In genomic region chr4:113125418-113125817, GRCh38 we compare ENCODE assay signal across 25 cellular contexts.
"Had no signal": no experiment of that assay in that cellular context is flagged by ENCODE, and none has a peak within 500 bp of the region (broad histone marks: within the 10 kb centered on the region; RNA-seq: fewer than 3 reads in every experiment).

No MANE protein-coding gene starts in this region.

- H3K4me3 ChIP-seq: left lung, mucosa of descending colon, right lobe of liver, suprapubic skin, transverse colon, upper lobe of right lung, uterus had no signal

- H3K27me3 ChIP-seq: left lung, neutrophil, right lobe of liver, suprapubic skin, transverse colon, upper lobe of right lung, uterus had no signal

- H3K27ac Mint-ChIP-seq: effector memory CD8-positive, alpha-beta T cell; mesothelial cell of epicardium; naive B cell; natural killer cell treated with Interleukin-12 subunit alpha and Interleukin-12 subunit beta and Interleukin-15 and Interleukin-18, amount 100 ng/mL, for 72 hours; progenitor cell of endocrine pancreas; stimulated activated naive CD8-positive, alpha-beta T cell treated with anti-CD3 and anti-CD28 coated beads, Interleukin-15, amount 100 ng/mL, for 72 hours had no signal

- H3K36me3 ChIP-seq: left lung, neutrophil, right lobe of liver, suprapubic skin, transverse colon, upper lobe of right lung, uterus had no signal

- H3K27ac ChIP-seq: left lung, neutrophil, parathyroid adenoma, right lobe of liver, suprapubic skin, transverse colon, upper lobe of right lung, uterus had no signal

- H3K36me3 Mint-ChIP-seq: mesothelial cell of epicardium; naive B cell; natural killer cell treated with Interleukin-12 subunit alpha and Interleukin-12 subunit beta and Interleukin-15 and Interleukin-18, amount 100 ng/mL, for 72 hours had no signal

- H3K27me3 Mint-ChIP-seq: effector memory CD8-positive, alpha-beta T cell; naive B cell; progenitor cell of endocrine pancreas; stimulated activated naive CD8-positive, alpha-beta T cell treated with anti-CD3 and anti-CD28 coated beads, Interleukin-15, amount 100 ng/mL, for 72 hours had no signal

- ATAC-seq: effector memory CD8-positive, alpha-beta T cell; left cardiac atrium; left lung; mucosa of descending colon; natural killer cell treated with Interleukin-12 subunit alpha and Interleukin-12 subunit beta and Interleukin-15 and Interleukin-18, amount 100 ng/mL, for 72 hours; right lobe of liver; stimulated activated naive CD8-positive, alpha-beta T cell treated with anti-CD3 and anti-CD28 coated beads, Interleukin-15, amount 100 ng/mL, for 72 hours; upper lobe of right lung had no signal

- H3K4me1 Mint-ChIP-seq: naive B cell; stimulated activated naive CD8-positive, alpha-beta T cell treated with anti-CD3 and anti-CD28 coated beads, Interleukin-15, amount 100 ng/mL, for 72 hours had no signal

- H3K4me1 ChIP-seq: left lung, parathyroid adenoma, right lobe of liver, suprapubic skin, transverse colon, upper lobe of right lung, uterus had no signal

- H2AFZ ChIP-seq: parathyroid adenoma had no signal

- H3K9me3 ChIP-seq: left lung, mucosa of descending colon, neutrophil, right lobe of liver, suprapubic skin, transverse colon, upper lobe of right lung, uterus had no signal

- H3K9ac ChIP-seq: parathyroid adenoma had no signal

- DNase-seq: cortex of kidney; effector memory CD8-positive, alpha-beta T cell; head of caudate nucleus; left cardiac atrium; left lung; mesenchymal stem cell; mucosa of descending colon; naive B cell; right lobe of liver; small intestine; stimulated activated CD4-positive, alpha-beta T cell treated with anti-CD3 and anti-CD28 coated beads, Interleukin-15, amount 100 ng/mL, for 24 hours; stimulated activated CD4-positive, alpha-beta T cell treated with anti-CD3 and anti-CD28 coated beads, Interleukin-4, amount 100 ng/mL, for 1 hour; stimulated activated CD8-positive, alpha-beta memory T cell treated with anti-CD3 and anti-CD28 coated beads, Interleukin-4, amount 100 ng/mL, for 48 hours; stimulated activated naive CD4-positive, alpha-beta T cell; stimulated activated naive CD8-positive, alpha-beta T cell treated with anti-CD3 and anti-CD28 coated beads, Interleukin-15, amount 100 ng/mL, for 72 hours; transverse colon; upper lobe of right lung; uterus had no signal

- H3K4me3 Mint-ChIP-seq: effector memory CD8-positive, alpha-beta T cell; mesothelial cell of epicardium; naive B cell; natural killer cell treated with Interleukin-12 subunit alpha and Interleukin-12 subunit beta and Interleukin-15 and Interleukin-18, amount 100 ng/mL, for 72 hours; neural crest cell; stimulated activated naive CD8-positive, alpha-beta T cell treated with anti-CD3 and anti-CD28 coated beads, Interleukin-15, amount 100 ng/mL, for 72 hours had no signal

- H3K9me3 Mint-ChIP-seq: mesothelial cell of epicardium; neural crest cell; stimulated activated naive CD8-positive, alpha-beta T cell treated with anti-CD3 and anti-CD28 coated beads, Interleukin-15, amount 100 ng/mL, for 72 hours had no signal

- H3K79me2 ChIP-seq: parathyroid adenoma had no signal
